ENCODE assay signal across 17 cellular contexts in genomic region chr3:98806583-98806982, GRCh38. TPM values are rescaled to one million over a fixed set of nuclear protein-coding genes. Genes with fewer than 3 reads are reported as not detected.
DNase-seq lines count a peak whose midpoint lies in the region; ATAC-seq and TF ChIP-seq lines count a peak whose summit lies in the region.
"Had no signal": no experiment of that assay in that cellular context is flagged by ENCODE, and none has a peak within 500 bp of the region (broad histone marks: within the 10 kb centered on the region; RNA-seq: fewer than 3 reads in every experiment).

No MANE protein-coding gene starts in this region.

- no peak overlapping the region for H3K14ac ChIP-seq in IMR-90 (replicated peaks; ENCODE audit: low read depth, low read length)
- no peak overlapping the region for H3K14ac ChIP-seq in trophoblast cell (ENCODE audit: low read length)

- H3K4me2 ChIP-seq in IMR-90 (ENCODE audit: low read depth, low read length) (no peak overlapping the region), trophoblast cell (ENCODE audit: low read length) (no peak overlapping the region)

- BruUV-seq in IMR-90 (replicated peaks; lab: Mats Ljungman, UMichigan): no TSS peak

- H3K36me3 Mint-ChIP-seq in activated T-cell treated with anti-CD3 and anti-CD28 coated beads, Interleukin-2, amount 50 U/mL, for 4 hours (ENCODE audit: insufficient read depth): peaks cover 5% of the 10 kb centered on the region

- no peak overlapping the region for H2AK5ac ChIP-seq in IMR-90 (ENCODE audit: low read depth, low read length)
- no peak overlapping the region for H2AK5ac ChIP-seq in trophoblast cell (ENCODE audit: low read length)

- H3K4me1 Mint-ChIP-seq in activated T-cell treated with anti-CD3 and anti-CD28 coated beads, Interleukin-2, amount 50 U/mL, for 4 hours (ENCODE audit: low read depth): no peaks in the 10 kb centered on the region
- H3K4me1 Mint-ChIP-seq: B cell; CD4-positive, alpha-beta memory T cell; IgD-negative memory B cell had no signal

- H3K4me3 ChIP-seq in IMR-90 (ENCODE audit: insufficient read depth, low read depth, low read length): no peak overlapping the region
- H3K4me3 ChIP-seq in trophoblast cell (ENCODE audit: low read depth, low read length): no peak overlapping the region

- H2BK20ac ChIP-seq in IMR-90 (ENCODE audit: low read depth, low read length): no peak overlapping the region

- no peak overlapping the region for H3K23ac ChIP-seq in IMR-90 (ENCODE audit: low read depth, low read length)
- H3K23ac ChIP-seq in trophoblast cell (ENCODE audit: low read length): no peak overlapping the region

- H3K18ac ChIP-seq in IMR-90 (ENCODE audit: low read depth, low read length) (no peak overlapping the region), trophoblast cell (ENCODE audit: low read length) (no peak overlapping the region)

- H4K91ac ChIP-seq in IMR-90 (ENCODE audit: insufficient read depth, low read depth, low read length): no peak overlapping the region
- no peak overlapping the region for H4K91ac ChIP-seq in trophoblast cell (ENCODE audit: low read depth, low read length)

- intact Hi-C loops in IMR-90 (cut with micrococcal nuclease): no loop called here

- H2AK9ac ChIP-seq in IMR-90 (replicated peaks; ENCODE audit: low read depth, low read length, poor library complexity): no peak overlapping the region

- no peak overlapping the region for H2BK12ac ChIP-seq in trophoblast cell (ENCODE audit: low read length)

- DNase-seq in IMR-90 (no peak), epithelial cell of prostate (ENCODE audit: low read depth, low spot score) (peak; percentile 68), trophoblast cell (peak; percentile 90 to 98), NCI-H526 treated with DMSO at 0.1 percent for 48 hours (lab: John Stamatoyannopoulos, UW) (no peak)
- no peak for DNase-seq in activated T-cell treated with anti-CD3 and anti-CD28 coated beads, Interleukin-2, amount 50 U/mL, for 4 hours
- DNase-seq: CD4-positive, alpha-beta memory T cell; DND-41; GF-D8; NCI-H1436; NCI-H2029 treated with DMSO at 0.1 percent for 48 hours; NCI-H69; NK-92 treated with Interleukin-12 subunit alpha and Interleukin-12 subunit beta, amount 100 ng/mL, for 24 hours; OCI-M1 had no signal

- H2BK15ac ChIP-seq in IMR-90 (ENCODE audit: low read depth, low read length): no peak overlapping the region

- dilution Hi-C loops in IMR-90 (cut with HindIII; ENCODE audit: low sequenced_read_pairs, unreplicated experiment): no loop called here

- H3K27ac ChIP-seq in IMR-90 (ENCODE audit: insufficient read depth, low read length) (no peak overlapping the region), epithelial cell of prostate (peak overlapping the region; percentile 82), trophoblast cell (ENCODE audit: low read depth, low read length) (peak overlapping the region; percentile 14)

- no peak overlapping the region for H3K4ac ChIP-seq in IMR-90 (ENCODE audit: low read depth, low read length)
- H3K4ac ChIP-seq in trophoblast cell (ENCODE audit: low read depth, low read length): no peak overlapping the region

- TF ChIP-seq CTCF in IMR-90 (conservative IDR thresholded peaks at IDR 0.05; ENCODE audit: low read depth, low read length): no peak

- no peaks in the 10 kb centered on the region; the same call in 1 of the 2 replicates for H4K20me1 ChIP-seq in IMR-90 (ENCODE audit: insufficient read depth, low read length)

- H3K79me1 ChIP-seq in IMR-90 (ENCODE audit: low read depth in 1 of 2, low read length in 2 of 2): peaks cover 8 to 12% of the 10 kb centered on the region in 2 experiments; a peak in 3 of 4 replicates
- H3K79me1 ChIP-seq in trophoblast cell (ENCODE audit: low read length): no peaks in the 10 kb centered on the region

- in situ Hi-C loops in IMR-90 (cut with MboI; ENCODE audit: low sequenced_read_pairs): no loop called here

- TF ChIP-seq RAD21 in IMR-90 (IDR thresholded peaks at IDR 0.05; ENCODE audit: low read length): no peak

- H3K4me3 Mint-ChIP-seq in activated T-cell treated with anti-CD3 and anti-CD28 coated beads, Interleukin-2, amount 50 U/mL, for 4 hours: no peak overlapping the region
- H3K4me3 Mint-ChIP-seq: B cell; CD4-positive, alpha-beta memory T cell; IgD-negative memory B cell had no signal

- H3K9me3 ChIP-seq in IMR-90 (ENCODE audit: control insufficient read depth, insufficient read depth, low read length): no peaks in the 10 kb centered on the region
- H3K9me3 ChIP-seq in trophoblast cell (ENCODE audit: insufficient read depth, low read depth, low read length): no peaks in the 10 kb centered on the region

- H4K8ac ChIP-seq in IMR-90 (ENCODE audit: low read depth in 2 of 2, low read length in 2 of 2): no peak overlapping the region
- no peak overlapping the region for H4K8ac ChIP-seq in trophoblast cell (ENCODE audit: low read depth, low read length)

- H4K12ac ChIP-seq in trophoblast cell (ENCODE audit: low read depth, low read length): no peak overlapping the region

- H3K79me2 ChIP-seq in trophoblast cell (ENCODE audit: control insufficient read depth, insufficient read depth, low read length, poor library complexity): no peaks in the 10 kb centered on the region

- TF ChIP-seq POLR2A in IMR-90 (IDR thresholded peaks at IDR 0.05; ENCODE audit: low read depth, low read length): no peak

- H2AFZ ChIP-seq in IMR-90 (replicated peaks; ENCODE audit: low read length, poor library complexity) (no peak overlapping the region), trophoblast cell (ENCODE audit: insufficient read depth, low read length, poor library complexity) (no peak overlapping the region)

- 0 out of 2 replicates have a peak, but pooled peaks cover 3% of the 10 kb centered on the region for H3K9me1 ChIP-seq in IMR-90 (ENCODE audit: insufficient read depth, low read length)

- H3K9me3 Mint-ChIP-seq in activated T-cell treated with anti-CD3 and anti-CD28 coated beads, Interleukin-2, amount 50 U/mL, for 4 hours: no peaks in the 10 kb centered on the region
- H3K9me3 Mint-ChIP-seq: IgD-negative memory B cell had no signal

- peak; percentile 55 for ATAC-seq in GM19351 (IDR thresholded peaks at IDR 0.05; ENCODE audit: unreplicated experiment)
- no peak for ATAC-seq in IMR-90 (ENCODE audit: low read depth)
- no peak for ATAC-seq in GM19397 (IDR thresholded peaks at IDR 0.05; ENCODE audit: unreplicated experiment)
- ATAC-seq in activated T-cell treated with anti-CD3 and anti-CD28 coated beads, Interleukin-2, amount 50 U/mL, for 4 hours: no peak

- H2BK120ac ChIP-seq in IMR-90 (ENCODE audit: low read depth, low read length) (no peak overlapping the region), trophoblast cell (ENCODE audit: insufficient read depth, low read length, poor library complexity) (no peak overlapping the region)

- H3K4me1 ChIP-seq in IMR-90 (ENCODE audit: control insufficient read depth, insufficient read depth, low read length): no peaks in the 10 kb centered on the region
- peaks cover 2 to 6% of the 10 kb centered on the region in 2 experiments for H3K4me1 ChIP-seq in trophoblast cell (ENCODE audit: control insufficient read depth in 1 of 2, insufficient read depth in 2 of 2, low read length in 2 of 2)

- POLR2A ChIA-PET in IMR-90 (lab: Charles Lee; ENCODE audit: unreplicated experiment): no interaction called here

- WGBS in IMR-90 (ENCODE audit: extremely low coverage in 2 of 2, insufficient read length in 1 of 2), 2 experiments: no CpG with 5 or more reads among the region's 1 CpG
- WGBS in trophoblast cell (ENCODE audit: extremely low coverage, insufficient coverage, insufficient read length): no CpG with 5 or more reads among the region's 1 CpG

- H3K36me3 ChIP-seq in IMR-90 (ENCODE audit: control insufficient read depth, insufficient read depth, low read length): peaks cover 29% of the 10 kb centered on the region
- peaks cover 4 to 11% of the 10 kb centered on the region in 2 experiments for H3K36me3 ChIP-seq in trophoblast cell (ENCODE audit: control insufficient read depth in 1 of 2, insufficient read depth in 2 of 2, low read length in 2 of 2)

- H4K5ac ChIP-seq in IMR-90 (ENCODE audit: low read depth, low read length): no peak overlapping the region

- CTCF ChIA-PET in IMR-90 (lab: Yijun Ruan, JAX): no interaction called here

- no peak overlapping the region for H3K56ac ChIP-seq in IMR-90 (ENCODE audit: extremely low read depth, insufficient read depth, low read length)

- H3K27me3 ChIP-seq in IMR-90 (ENCODE audit: control insufficient read depth, insufficient read depth, low read length) (no peaks in the 10 kb centered on the region), trophoblast cell (ENCODE audit: insufficient read depth, low read length) (no peaks in the 10 kb centered on the region)

- peak overlapping the region; percentile 8 for H2BK5ac ChIP-seq in IMR-90 (ENCODE audit: low read depth, low read length, poor library complexity, severe bottlenecking)
- no peak overlapping the region for H2BK5ac ChIP-seq in trophoblast cell (ENCODE audit: low read depth, low read length, poor library complexity)

- H3K9ac ChIP-seq in IMR-90 (ENCODE audit: low read depth, low read length): no peak overlapping the region
- H3K9ac ChIP-seq in trophoblast cell (ENCODE audit: low read length): no peak overlapping the region

- no peaks in the 10 kb centered on the region for H3K27me3 Mint-ChIP-seq in activated T-cell treated with anti-CD3 and anti-CD28 coated beads, Interleukin-2, amount 50 U/mL, for 4 hours (ENCODE audit: low read depth)
- H3K27me3 Mint-ChIP-seq: B cell; CD4-positive, alpha-beta memory T cell; IgD-negative memory B cell had no signal

TF ChIP-seq in IMR-90, 13 proteins besides CTCF, POLR2A, EP300 and RAD21 (continues in another document):
- TF ChIP-seq NFE2L2 (IDR thresholded peaks at IDR 0.05; ENCODE audit: low read depth, low read length) (no peak), ELK1 (IDR thresholded peaks at IDR 0.05; ENCODE audit: borderline replicate concordance, low read depth, low read length) (no peak)

RNA-seq across cellular contexts. Expression of gene ST3GAL6, which starts 43.4 kb away (rescaled TPM):
- 0.36 and 1.4 TPM in 2 replicates for total RNA-seq in IMR-90 (2012; rRNA removed)
- 0.83 and 0.99 TPM in 2 replicates for polyA plus RNA-seq in IMR-90 (2012; rRNA removed)
- polyA plus RNA-seq in IMR-90 (2012; cell fraction: cytosol; rRNA removed): 0.20 TPM in 1 of 2 replicates, not detected in the other
- polyA plus RNA-seq in IMR-90 (2012; cell fraction: nucleus; rRNA removed; ENCODE audit: low replicate concordance): 0.09 and 1.2 TPM in 2 replicates
- polyA plus RNA-seq in trophoblast cell (2013): 8.0 and 8.2 TPM in 2 replicates
- under 1 TPM in 1 of 3 donors, not detected in 2; 0.24 TPM for total RNA-seq in activated T-cell treated with anti-CD3 and anti-CD28 coated beads, Interleukin-2, amount 50 U/mL, for 4 hours
- total RNA-seq: B cell had no signal
- polyA plus RNA-seq: IgD-negative memory B cell had no signal

Comparison
In these comparisons a context has a peak if more than half of its experiments do, and no peak if none do; other contexts are left out.
1. DNase-seq: peak in epithelial cell of prostate (single experiment) and trophoblast cell (2 of 2); none in IMR-90 (single experiment), NCI-H526 treated with DMSO at 0.1 percent for 48 hours (single experiment) and activated T-cell treated with anti-CD3 and anti-CD28 coated beads, Interleukin-2, amount 50 U/mL, for 4 hours (single experiment).